Comparison of ENCODE assay signal across 1 cellular context in genomic region chr5:58795327-58795726, GRCh38.
TF ChIP-seq lines count a peak whose summit lies in the region.

No MANE protein-coding gene starts in this region.

TF ChIP-seq in GM12878, 131 proteins besides CTCF, POLR2A, EP300 and RAD21 (continued from another document):
- TF ChIP-seq ZNF687 (IDR thresholded peaks at IDR 0.05) (no peak), KLF5 (IDR thresholded peaks at IDR 0.05; ENCODE audit: partially characterized antibody) (no peak), FOXK2 (IDR thresholded peaks at IDR 0.05) (no peak), ZBTB11 (CRISPR knock-in tag; IDR thresholded peaks at IDR 0.05) (no peak), MTA3 (IDR thresholded peaks at IDR 0.05; ENCODE audit: borderline replicate concordance, low read length) (no peak), NFYA (IDR thresholded peaks at IDR 0.05; ENCODE audit: borderline replicate concordance, low read depth, low read length) (no peak), CEBPB (IDR thresholded peaks at IDR 0.05; ENCODE audit: borderline replicate concordance in 1 of 2, low read depth in 2 of 2, low read length in 2 of 2) (no peak), SUPT20H (IDR thresholded peaks at IDR 0.05; ENCODE audit: borderline replicate concordance, control insufficient read depth, low read depth, low read length) (no peak), PBX3 (IDR thresholded peaks at IDR 0.05; ENCODE audit: insufficient replicate concordance, low read depth, low read length) (no peak), IKZF2 (IDR thresholded peaks at IDR 0.05) (no peak), NFIC (IDR thresholded peaks at IDR 0.05; ENCODE audit: low read depth, low read length) (no peak), YBX1 (IDR thresholded peaks at IDR 0.05) (no peak), CBX5 (IDR thresholded peaks at IDR 0.05; ENCODE audit: low read depth) (no peak), MYB (IDR thresholded peaks at IDR 0.05; ENCODE audit: borderline replicate concordance, low read depth, low read length) (no peak)
